Comparison of ENCODE assay signal across 21 cellular contexts in genomic region chr6:121309768-121310473, GRCh38. TPM values are rescaled to one million over a fixed set of nuclear protein-coding genes. Genes with fewer than 3 reads are reported as not detected.
DNase-seq lines count a peak whose midpoint lies in the region; ATAC-seq, FAIRE-seq and TF ChIP-seq lines count a peak whose summit lies in the region.
"Had no signal": no experiment of that assay in that cellular context is flagged by ENCODE, and none has a peak within 500 bp of the region (broad histone marks: within the 10 kb centered on the region; RNA-seq: fewer than 3 reads in every experiment).

No MANE protein-coding gene starts in this region.

- TF ChIP-seq CTCF in AG04449 (IDR thresholded peaks at IDR 0.05; ENCODE audit: insufficient read depth, low read length, missing control alignments) (no peak), IMR-90 (conservative IDR thresholded peaks at IDR 0.05; ENCODE audit: low read depth, low read length) (no peak), bronchial epithelial cell (IDR thresholded peaks at IDR 0.05; ENCODE audit: insufficient read depth, low read length, severe bottlenecking) (no peak)

- in situ Hi-C loops in IMR-90 (cut with MboI; ENCODE audit: low sequenced_read_pairs): no loop called here

- no peak overlapping the region for H3K23ac ChIP-seq in IMR-90 (ENCODE audit: low read depth, low read length)
- no peak overlapping the region for H3K23ac ChIP-seq in neuronal stem cell (ENCODE audit: low read depth, low read length, poor library complexity)

- FAIRE-seq in bronchial epithelial cell (lab: Jason Lieb, UNC): no peak
- FAIRE-seq: GM19239 had no signal

- DNase-seq in AG04449 (ENCODE audit: low read depth, low spot score) (peak; percentile 59), IMR-90 (peak; percentile 82), bronchial epithelial cell (ENCODE audit: low read depth) (peak; percentile 93), hepatic stellate cell (ENCODE audit: low spot score) (peak; percentile 7), SJCRH30 (no peak), neuronal stem cell (ENCODE audit: low spot score) (no peak), HuH-7 (ENCODE audit: low spot score) (no peak)
- DNase-seq: activated CD4-positive, alpha-beta T cell treated with anti-CD3 and anti-CD28 coated beads, Interleukin-2, amount 50 U/mL, for 4 hours; activated naive CD8-positive, alpha-beta T cell treated with anti-CD3 and anti-CD28 coated beads, Interleukin-2, amount 10 ng/mL, durations not matched to agents 7 days and 5 days; activated T-cell treated with anti-CD3 and anti-CD28 coated beads, Interleukin-2, amount 50 U/mL, for 48 hours; AML-193; Calu3; NCI-H1417; psoas muscle; Right ventricle myocardium superior; stimulated activated CD4-positive, alpha-beta T cell treated with anti-CD3 and anti-CD28 coated beads, Interleukin-15, amount 100 ng/mL, for 24 hours; uterus had no signal

- no peak overlapping the region for H3K14ac ChIP-seq in IMR-90 (replicated peaks; ENCODE audit: low read depth, low read length)
- no peak overlapping the region for H3K14ac ChIP-seq in neuronal stem cell (ENCODE audit: low read length)

- POLR2A ChIA-PET in AG04449 (lab: Yijun Ruan, JAX) (interaction anchor here (1.9 kb wide), 1 partner anchor 25 kb away, joined by 7 read pairs; the partner anchor contains the start of gene TBC1D32), IMR-90 (lab: Charles Lee; ENCODE audit: unreplicated experiment) (no interaction called here)

- no peaks in the 10 kb centered on the region for H3K9me3 ChIP-seq in IMR-90 (ENCODE audit: control insufficient read depth, insufficient read depth, low read length)
- H3K9me3 ChIP-seq in SJCRH30 (replicated peaks): no peaks in the 10 kb centered on the region
- H3K9me3 ChIP-seq in neuronal stem cell (replicated peaks in 1 of 2; ENCODE audit: control insufficient read depth in 2 of 2, insufficient read depth in 1 of 2, low read depth in 1 of 2, low read length in 2 of 2): no peaks in the 10 kb centered on the region
- H3K9me3 ChIP-seq: psoas muscle, uterus had no signal

- ATAC-seq in IMR-90 (ENCODE audit: low read depth): peak; percentile 94
- no peak for ATAC-seq in GM21528 (IDR thresholded peaks at IDR 0.05; ENCODE audit: low FRiP score, unreplicated experiment)
- ATAC-seq: left lobe of liver, psoas muscle had no signal

- no peak overlapping the region for H3K56ac ChIP-seq in IMR-90 (ENCODE audit: extremely low read depth, insufficient read depth, low read length)

- H2BK5ac ChIP-seq in IMR-90 (ENCODE audit: low read depth, low read length, poor library complexity, severe bottlenecking) (peak overlapping the region; percentile 68), neuronal stem cell (ENCODE audit: low read length) (no peak overlapping the region)

- H3K79me1 ChIP-seq in IMR-90 (ENCODE audit: low read depth in 1 of 2, low read length in 2 of 2) (no peaks in the 10 kb centered on the region), neuronal stem cell (ENCODE audit: low read depth, low read length) (no peaks in the 10 kb centered on the region)

- no peak overlapping the region for H2BK120ac ChIP-seq in IMR-90 (ENCODE audit: low read depth, low read length)
- no peak overlapping the region for H2BK120ac ChIP-seq in neuronal stem cell (ENCODE audit: low read depth, low read length)

- no peaks in the 10 kb centered on the region for H4K20me1 ChIP-seq in IMR-90 (ENCODE audit: insufficient read depth, low read length)

- intact Hi-C loops in IMR-90 (cut with micrococcal nuclease): loop anchor here (2.0 kb wide), 1 partner anchor 47 kb away; no protein-coding TSS in a partner anchor

- H2BK12ac ChIP-seq in neuronal stem cell (ENCODE audit: low read length): no peak overlapping the region

- H2BK15ac ChIP-seq in IMR-90 (ENCODE audit: low read depth, low read length) (no peak overlapping the region; the same call in 2 of the 3 replicates), neuronal stem cell (ENCODE audit: low read length) (no peak overlapping the region)

- H3K27me3 ChIP-seq in IMR-90 (ENCODE audit: control insufficient read depth, insufficient read depth, low read length) (no peaks in the 10 kb centered on the region), bronchial epithelial cell (ENCODE audit: control insufficient read depth, insufficient read depth, low read length) (no peaks in the 10 kb centered on the region), SJCRH30 (no peaks in the 10 kb centered on the region), neuronal stem cell (ENCODE audit: control insufficient read depth in 3 of 3, insufficient read depth in 3 of 3, low read depth in 1 of 3, low read length in 3 of 3) (no peaks in the 10 kb centered on the region)
- H3K27me3 ChIP-seq: uterus had no signal

- H2AK5ac ChIP-seq in IMR-90 (ENCODE audit: low read depth, low read length): no peak overlapping the region
- H2AK5ac ChIP-seq in neuronal stem cell (ENCODE audit: low read depth, low read length): no peak overlapping the region

- no peak for TF ChIP-seq POLR2A in IMR-90 (IDR thresholded peaks at IDR 0.05; ENCODE audit: low read depth, low read length)

- H4K91ac ChIP-seq in IMR-90 (ENCODE audit: insufficient read depth, low read depth, low read length) (peak overlapping the region; percentile 45; the same call in 1 of the 2 replicates), neuronal stem cell (ENCODE audit: low read depth, low read length, poor library complexity) (no peak overlapping the region)

- H3K4me2 ChIP-seq in IMR-90 (ENCODE audit: low read depth, low read length): no peak overlapping the region
- no peak overlapping the region for H3K4me2 ChIP-seq in neuronal stem cell (ENCODE audit: insufficient read depth, low read length, poor library complexity, severe bottlenecking)
- H3K4me2 ChIP-seq: KMS-11 had no signal

- H3K4me3 ChIP-seq in AG04449 (ENCODE audit: low read depth, low read length): no peak overlapping the region
- H3K4me3 ChIP-seq in IMR-90 (ENCODE audit: insufficient read depth, low read depth, low read length): no peak overlapping the region
- H3K4me3 ChIP-seq in bronchial epithelial cell (ENCODE audit: low read depth, low read length): no peak overlapping the region
- H3K4me3 ChIP-seq in SJCRH30: no peak overlapping the region
- H3K4me3 ChIP-seq in neuronal stem cell (ENCODE audit: low read length in 2 of 2): no peak overlapping the region
- H3K4me3 ChIP-seq: psoas muscle, uterus had no signal

- TF ChIP-seq RAD21 in IMR-90 (IDR thresholded peaks at IDR 0.05; ENCODE audit: low read length): no peak

- no TSS peak for BruUV-seq in IMR-90 (replicated peaks; lab: Mats Ljungman, UMichigan)

- no peak overlapping the region for H3K9ac ChIP-seq in IMR-90 (ENCODE audit: low read depth, low read length)
- H3K9ac ChIP-seq in neuronal stem cell (ENCODE audit: low read depth, low read length, poor library complexity): no peak overlapping the region
- H3K9ac ChIP-seq: KMS-11 had no signal

- H2AFZ ChIP-seq in IMR-90 (replicated peaks; ENCODE audit: low read length, poor library complexity) (peak overlapping the region; percentile 58), neuronal stem cell (ENCODE audit: low read length) (no peak overlapping the region)

- H3K36me3 ChIP-seq in IMR-90 (ENCODE audit: control insufficient read depth, insufficient read depth, low read length) (no peaks in the 10 kb centered on the region), bronchial epithelial cell (ENCODE audit: control insufficient read depth, insufficient read depth, low read length) (no peaks in the 10 kb centered on the region), SJCRH30 (no peaks in the 10 kb centered on the region), neuronal stem cell (replicated peaks in 1 of 2; ENCODE audit: control insufficient read depth in 2 of 2, insufficient read depth in 2 of 2, low read length in 2 of 2) (peaks cover 0 to 2% of the 10 kb centered on the region in 2 donors)
- H3K36me3 ChIP-seq: uterus had no signal

- H4K8ac ChIP-seq in IMR-90 (ENCODE audit: low read depth in 2 of 2, low read length in 2 of 2): peak overlapping the region in 1 of 2 experiments; percentile 9; a peak in 2 of 4 replicates
- H4K8ac ChIP-seq in neuronal stem cell (ENCODE audit: low read depth, low read length): no peak overlapping the region

- no peak overlapping the region for H4K5ac ChIP-seq in IMR-90 (ENCODE audit: low read depth, low read length)

- no peak overlapping the region for H2AK9ac ChIP-seq in IMR-90 (replicated peaks; ENCODE audit: low read depth, low read length, poor library complexity)

- H3K27ac ChIP-seq in IMR-90 (ENCODE audit: insufficient read depth, low read length) (peak overlapping the region; percentile 57; the same call in 1 of the 2 replicates), SJCRH30 (no peak overlapping the region), neuronal stem cell (replicated peaks; ENCODE audit: low read length) (no peak overlapping the region)
- H3K27ac ChIP-seq: KMS-11, psoas muscle, uterus had no signal

- peak overlapping the region; percentile 71; the same call in 1 of the 2 replicates for H2BK20ac ChIP-seq in IMR-90 (ENCODE audit: low read depth, low read length)

- 0 out of 2 replicates have a peak, but pooled peaks cover 3% of the 10 kb centered on the region for H3K9me1 ChIP-seq in IMR-90 (ENCODE audit: insufficient read depth, low read length)

- WGBS in IMR-90 (ENCODE audit: extremely low coverage in 2 of 2, insufficient read length in 1 of 2), 2 experiments: no CpG with 5 or more reads among the region's 4 CpGs
- no CpG with 5 or more reads among the region's 4 CpGs for WGBS in neuronal stem cell (ENCODE audit: extremely low coverage in 2 of 2, insufficient read length in 2 of 2, insufficient replicate concordance in 1 of 2), 2 donors

- CTCF ChIA-PET in AG04449 (lab: Yijun Ruan, JAX) (no interaction called here), IMR-90 (lab: Yijun Ruan, JAX) (no interaction called here)

- H3K4ac ChIP-seq in IMR-90 (ENCODE audit: low read depth, low read length): no peak overlapping the region; the same call in 1 of the 2 replicates
- no peak overlapping the region for H3K4ac ChIP-seq in neuronal stem cell (ENCODE audit: low read length)

- dilution Hi-C loops in IMR-90 (cut with HindIII; ENCODE audit: low sequenced_read_pairs, unreplicated experiment): no loop called here

- H3K18ac ChIP-seq in IMR-90 (ENCODE audit: low read depth, low read length) (no peak overlapping the region), neuronal stem cell (ENCODE audit: low read length) (no peak overlapping the region)

- H3K4me1 ChIP-seq in IMR-90 (ENCODE audit: control insufficient read depth, insufficient read depth, low read length) (peaks cover 6% of the 10 kb centered on the region), SJCRH30 (peaks cover 2% of the 10 kb centered on the region; the same call in 1 of the 2 replicates), neuronal stem cell (ENCODE audit: control insufficient read depth in 2 of 2, insufficient read depth in 1 of 2, low read depth in 1 of 2, low read length in 2 of 2) (no peaks in the 10 kb centered on the region)
- H3K4me1 ChIP-seq: psoas muscle, uterus had no signal

RNA-seq across cellular contexts. Expression of gene TBC1D32, which starts 24.4 kb away (rescaled TPM):
- total RNA-seq in IMR-90 (2012; rRNA removed) (7.2 and 9.7 TPM in 2 replicates), bronchial epithelial cell (7.9 TPM in 2 replicates)
- 2.6 and 3.0 TPM in 2 replicates for polyA plus RNA-seq in IMR-90 (2012; rRNA removed)
- 0.62 and 1.0 TPM in 2 replicates for polyA plus RNA-seq in IMR-90 (2012; cell fraction: cytosol; rRNA removed)
- 1.5 and 23.2 TPM in 2 replicates for polyA plus RNA-seq in IMR-90 (2012; cell fraction: nucleus; rRNA removed; ENCODE audit: low replicate concordance)
- total RNA-seq in SJCRH30 (2014; rRNA removed; shearing (Covaris generic)): 9.4 and 10.4 TPM in 2 replicates
- polyA plus RNA-seq in neuronal stem cell (2013, experiment 1 of 2): 6.7 TPM
- 6.7 TPM for polyA plus RNA-seq in neuronal stem cell (2013, experiment 2 of 2)

Comparison
In these comparisons a context has a peak if more than half of its experiments do, and no peak if none do; other contexts are left out.
1. DNase-seq: peak in AG04449 (single experiment), IMR-90 (single experiment), bronchial epithelial cell (single experiment) and hepatic stellate cell (single experiment); none in SJCRH30 (0 of 2), neuronal stem cell (single experiment) and HuH-7 (single experiment).